ENCODE assay signal across 21 cellular contexts in the genomic region with DNA sequence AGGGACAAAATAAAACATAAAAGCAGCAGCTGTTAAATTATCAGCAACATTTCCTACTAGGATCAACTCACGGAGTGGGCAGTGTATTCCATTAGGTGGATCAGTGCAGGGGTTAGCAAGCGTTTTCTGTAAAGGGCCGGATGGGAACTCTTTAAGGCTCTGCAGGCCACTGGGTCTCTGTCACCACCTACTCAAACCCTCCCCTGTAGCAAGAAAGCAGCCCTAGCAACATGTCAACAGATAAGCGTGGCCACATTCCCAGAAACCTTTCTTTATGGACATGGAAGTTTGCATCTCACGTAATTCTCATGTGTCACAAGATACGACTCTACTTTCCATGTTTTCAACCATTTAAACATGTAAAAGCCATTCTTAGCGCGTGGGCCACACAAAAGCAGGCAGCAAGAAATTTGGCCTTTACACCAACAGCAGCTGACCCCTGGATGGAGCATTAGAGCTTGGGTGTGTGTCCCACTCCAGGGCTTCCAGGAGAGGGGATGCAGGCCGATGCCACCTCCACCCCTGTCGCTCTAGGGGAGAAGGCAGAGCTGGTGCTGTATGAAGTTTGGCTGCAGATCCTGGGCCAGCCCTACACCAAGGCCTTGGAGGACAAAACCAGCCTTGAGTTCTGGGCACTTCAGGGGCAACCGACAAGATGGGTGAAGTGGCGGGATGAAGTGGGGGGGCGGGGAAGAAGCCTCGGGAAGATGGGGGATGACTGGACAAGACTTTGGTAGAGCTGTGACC. TPM values are rescaled to one million over a fixed set of nuclear protein-coding genes. Genes with fewer than 3 reads are reported as not detected.
DNase-seq lines count a peak whose midpoint lies in the region; ATAC-seq, FAIRE-seq and TF ChIP-seq lines count a peak whose summit lies in the region.
"Had no signal": no experiment of that assay in that cellular context is flagged by ENCODE, and none has a peak within 500 bp of the region (broad histone marks: within the 10 kb centered on the region; RNA-seq: fewer than 3 reads in every experiment).

No MANE protein-coding gene starts in this region.

- peak overlapping the region; percentile 44 for H3K4me3 Mint-ChIP-seq in CD4-positive, alpha-beta T cell
- peak overlapping the region; percentile 50 to 73 (median 50) for H3K4me3 Mint-ChIP-seq in nephron

- no peaks in the 10 kb centered on the region for H3K9me3 Mint-ChIP-seq in CD4-positive, alpha-beta T cell
- no peaks in the 10 kb centered on the region for H3K9me3 Mint-ChIP-seq in nephron

- H3K4me3 ChIP-seq in bronchial epithelial cell (ENCODE audit: low read depth, low read length) = no peak overlapping the region
- H3K4me3 ChIP-seq: GM12878, MG63 had no signal

- H3K36me3 Mint-ChIP-seq in CD4-positive, alpha-beta T cell (ENCODE audit: low read depth) = no peaks in the 10 kb centered on the region
- no peaks in the 10 kb centered on the region for H3K36me3 Mint-ChIP-seq in nephron (ENCODE audit: low read depth)

- no peaks in the 10 kb centered on the region for H3K36me3 ChIP-seq in bronchial epithelial cell (ENCODE audit: control insufficient read depth, insufficient read depth, low read length)
- H3K36me3 ChIP-seq: MG63 had no signal

- intact Hi-C loops in CD4-positive, alpha-beta T cell (cut with DNase I, micrococcal nuclease) = no loop called here

- H3K27ac Mint-ChIP-seq in CD4-positive, alpha-beta T cell = no peak overlapping the region
- H3K27ac Mint-ChIP-seq in nephron = peak overlapping the region; percentile 86 to 97 (median 95)

- CTCF ChIA-PET in CD4-positive, alpha-beta T cell (lab: Charles Lee) = no interaction called here

- peaks cover 20% of the 10 kb centered on the region for H3K4me1 Mint-ChIP-seq in CD4-positive, alpha-beta T cell (ENCODE audit: low read depth)
- H3K4me1 Mint-ChIP-seq in nephron = peaks cover 24% of the 10 kb centered on the region

- no peak for TF ChIP-seq CTCF in CD4-positive, alpha-beta T cell (IDR thresholded peaks at IDR 0.05)
- no peak for TF ChIP-seq CTCF in bronchial epithelial cell (IDR thresholded peaks at IDR 0.05; ENCODE audit: insufficient read depth, low read length, severe bottlenecking)
- no peak for TF ChIP-seq CTCF in nephron (IDR thresholded peaks at IDR 0.05; ENCODE audit: unreplicated experiment in 3 of 3)

- no peaks in the 10 kb centered on the region for H3K27me3 Mint-ChIP-seq in CD4-positive, alpha-beta T cell
- no peaks in the 10 kb centered on the region for H3K27me3 Mint-ChIP-seq in nephron (ENCODE audit: low read depth)

- H3K9me3 ChIP-seq in CD4-positive, alpha-beta T cell (ENCODE audit: control insufficient read depth, low read length) = no peaks in the 10 kb centered on the region
- H3K9me3 ChIP-seq: MG63 had no signal

- FAIRE-seq in bronchial epithelial cell (lab: Jason Lieb, UNC) (peak; percentile 18), frontal cortex (lab: Jason Lieb, UNC) (no peak)
- FAIRE-seq: GM12878, HTR-8/SVneo had no signal

- H3K27me3 ChIP-seq in CD4-positive, alpha-beta T cell (ENCODE audit: control insufficient read depth, insufficient read depth, low read length) = no peaks in the 10 kb centered on the region
- H3K27me3 ChIP-seq in bronchial epithelial cell (ENCODE audit: control insufficient read depth, insufficient read depth, low read length) = no peaks in the 10 kb centered on the region
- H3K27me3 ChIP-seq: MG63 had no signal

- ATAC-seq in CD4-positive, alpha-beta T cell (ENCODE audit: poor library complexity) = no peak
- ATAC-seq: GM12878, HCT116 had no signal

- peak; percentile 37 for DNase-seq in activated effector memory CD4-positive, alpha-beta T cell treated with anti-CD3 and anti-CD28 coated beads, Interleukin-2, amount 50 U/mL, for 16 hours
- DNase-seq in activated effector memory CD4-positive, alpha-beta T cell treated with Interleukin-2 at 50 U/mL for 16 hours = no peak
- no peak for DNase-seq in CD4-positive, alpha-beta T cell
- DNase-seq in bronchial epithelial cell (ENCODE audit: low read depth) (no peak), frontal cortex (ENCODE audit: low spot score in 2 of 2) (no peak), dedifferentiated amniotic fluid mesenchymal stem cell (ENCODE audit: extremely low spot score) (no peak), COLO829 (ENCODE audit: low spot score) (no peak)
- DNase-seq: DMS79; KBM-7; MG63; NCI-H1092 treated with DMSO at 0.1 percent for 48 hours; NCI-H1694; NCI-H69; NK-92 treated with Interleukin-12 subunit alpha and Interleukin-12 subunit beta, amount 100 ng/mL, for 24 hours; OCI-M1 had no signal

- POLR2A ChIA-PET in CD4-positive, alpha-beta T cell (lab: Charles Lee) = no interaction called here

- H3K27ac ChIP-seq in CD4-positive, alpha-beta T cell (ENCODE audit: low read depth, low read length) = no peak overlapping the region
- H3K27ac ChIP-seq: C4-2B, RWPE1 had no signal

RNA-seq across cellular contexts. Expression of a gene that starts 48.2 kb away (rescaled TPM):
- not detected for total RNA-seq in CD4-positive, alpha-beta T cell
- total RNA-seq in bronchial epithelial cell (0.79 and 6.3 TPM in 2 replicates), frontal cortex (4.5 TPM)
